ENCODE assay signal across 1 cellular context in genomic region chr17:4604111-4604644, GRCh38.
A peak's percentile ranks its signal among the peaks of the same experiment; 100 is the strongest.
TF ChIP-seq lines count a peak whose summit lies in the region.

No MANE protein-coding gene starts in this region.

TF ChIP-seq in SK-N-SH, 30 proteins besides CTCF, POLR2A, EP300 and RAD21 (continued from another document):
- TF ChIP-seq NFIC (IDR thresholded peaks at IDR 0.05; ENCODE audit: borderline replicate concordance) (peak; percentile 82), CHD2 (IDR thresholded peaks at IDR 0.05; ENCODE audit: low read length, partially characterized antibody) (peak; percentile 54), USF1 (IDR thresholded peaks at IDR 0.05; ENCODE audit: borderline replicate concordance, low read depth) (no peak), GABPA (IDR thresholded peaks at IDR 0.05; ENCODE audit: low read depth) (no peak), EZH2phosphoT487 (IDR thresholded peaks at IDR 0.05; ENCODE audit: borderline replicate concordance, low read depth) (no peak), FOXJ3 (CRISPR knock-in tag; IDR thresholded peaks at IDR 0.05) (peak; percentile 78; the same call in 1 of the 2 replicates), MXI1 (IDR thresholded peaks at IDR 0.05; ENCODE audit: low read depth, low read length) (peak; percentile 82; the same call in 1 of the 2 replicates), NRF1 (IDR thresholded peaks at IDR 0.05; ENCODE audit: low read depth, low read length) (no peak), FOXM1 (IDR thresholded peaks at IDR 0.05; ENCODE audit: low read depth) (no peak), TAF1 (IDR thresholded peaks at IDR 0.05; ENCODE audit: borderline replicate concordance, low read depth, low read length) (no peak), POLR2AphosphoS5 (IDR thresholded peaks at IDR 0.05; ENCODE audit: low read depth, low read length) (no peak), TCF12 (IDR thresholded peaks at IDR 0.05) (peak; percentile 50; the same call in 1 of the 2 replicates)
